In the genomic region with DNA sequence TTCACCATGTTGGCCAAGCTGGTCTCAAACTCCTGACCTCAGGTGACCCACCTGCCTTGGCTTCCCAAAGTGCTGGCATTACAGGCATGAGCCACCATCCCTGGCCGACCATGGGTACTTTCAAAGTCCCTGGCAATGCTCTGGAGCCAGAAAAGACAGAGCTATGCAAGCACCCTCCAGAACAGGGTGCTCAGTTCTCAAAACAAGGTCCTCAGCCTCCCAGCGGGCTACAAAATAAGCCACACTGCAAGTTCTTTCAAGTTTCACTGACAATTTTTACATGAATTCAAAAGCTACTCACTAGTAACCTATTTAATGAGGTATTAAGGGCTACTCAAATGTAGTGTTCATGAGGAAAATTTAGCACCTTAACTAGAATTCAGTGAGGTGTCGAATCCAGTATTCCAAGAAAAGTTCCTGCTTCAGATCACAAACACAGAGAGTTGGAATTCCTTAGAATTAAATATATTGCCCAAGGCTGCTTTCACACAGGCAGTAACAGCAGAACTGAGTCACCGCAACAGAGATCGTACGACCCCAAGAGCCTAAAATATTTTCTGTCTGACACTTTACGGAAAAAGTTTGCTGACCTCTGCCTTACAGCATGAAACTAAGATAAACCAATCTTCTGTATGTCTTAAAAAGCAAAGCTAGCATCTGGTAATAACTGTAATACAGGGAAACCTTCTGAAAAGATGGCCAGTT, we compare ENCODE assay signal across 19 cellular contexts.
DNase-seq lines count a peak whose midpoint lies in the region; ATAC-seq, FAIRE-seq and TF ChIP-seq lines count a peak whose summit lies in the region.
"Had no signal": no experiment of that assay in that cellular context is flagged by ENCODE, and none has a peak within 500 bp of the region (broad histone marks: within the 10 kb centered on the region; RNA-seq: fewer than 3 reads in every experiment).

No MANE protein-coding gene starts in this region.

- H3K36me3 Mint-ChIP-seq in mesothelial cell of epicardium, result peaks cover 5% of the 10 kb centered on the region
- H3K36me3 Mint-ChIP-seq: activated naive CD4-positive, alpha-beta T cell treated with anti-CD3 and anti-CD28 coated beads, Interleukin-2, amount 50 U/mL, for 72 hours had no signal

- no peak overlapping the region for H3K9ac ChIP-seq in BLaER1
- H3K9ac ChIP-seq: KMS-11 had no signal

- no peak for ATAC-seq in HG03457 (IDR thresholded peaks at IDR 0.05; ENCODE audit: unreplicated experiment)
- ATAC-seq: activated naive CD4-positive, alpha-beta T cell treated with anti-CD3 and anti-CD28 coated beads, Interleukin-2, amount 50 U/mL, for 72 hours; left colon had no signal

- TF ChIP-seq CTCF in epithelial cell of esophagus (IDR thresholded peaks at IDR 0.05; ENCODE audit: insufficient read depth, low read depth, low read length, missing control alignments), result no peak
- no peak for TF ChIP-seq CTCF in mesothelial cell of epicardium (IDR thresholded peaks at IDR 0.05; ENCODE audit: unreplicated experiment)

- H3K9me3 ChIP-seq in BLaER1, result no peaks in the 10 kb centered on the region; the same call in 1 of the 2 replicates

- H3K4me3 ChIP-seq in BLaER1 (no peak overlapping the region), epithelial cell of esophagus (ENCODE audit: low read length) (no peak overlapping the region)

- H3K4me2 ChIP-seq in BLaER1, result peak overlapping the region; percentile 40; the same call in 1 of the 2 replicates
- H3K4me2 ChIP-seq: KMS-11 had no signal

- no peaks in the 10 kb centered on the region for H3K27me3 ChIP-seq in BLaER1

- no peaks in the 10 kb centered on the region for H4K20me1 ChIP-seq in BLaER1

- DNase-seq in RCC 7860 (ENCODE audit: low spot score) (peak; percentile 52), epithelial cell of esophagus (ENCODE audit: low read depth) (peak; percentile 64), mesothelial cell of epicardium (ENCODE audit: low spot score in 2 of 2, unreplicated experiment in 2 of 2) (no peak), DMS 273 (lab: John Stamatoyannopoulos, UW; ENCODE audit: unreplicated experiment) (no peak), frontal cortex (ENCODE audit: low spot score in 2 of 2) (no peak)
- no peak for DNase-seq in stimulated activated CD4-positive, alpha-beta T cell treated with anti-CD3 and anti-CD28 coated beads, Interleukin-15, amount 100 ng/mL, for 24 hours
- DNase-seq: activated CD4-positive, alpha-beta T cell treated with anti-CD3 and anti-CD28 coated beads for 48 hours; activated T-cell treated with anti-CD3 and anti-CD28 coated beads, Interleukin-2, amount 50 U/mL, for 1 hour; cerebellar nuclear complex; DMS 273 treated with DMSO at 0.1 percent for 48 hours; endodermal cell; left colon; NCI-H1417; NK-92 treated with Interleukin-12 subunit alpha and Interleukin-12 subunit beta, amount 100 ng/mL, for 24 hours; T1000 had no signal

- FAIRE-seq in RCC 7860 (lab: Jason Lieb, UNC) (peak; percentile 70), frontal cortex (lab: Jason Lieb, UNC) (no peak)

- H3K9me3 Mint-ChIP-seq in mesothelial cell of epicardium, result no peaks in the 10 kb centered on the region
- H3K9me3 Mint-ChIP-seq: activated naive CD4-positive, alpha-beta T cell treated with anti-CD3 and anti-CD28 coated beads, Interleukin-2, amount 50 U/mL, for 72 hours; endodermal cell had no signal

- no peaks in the 10 kb centered on the region for H3K36me3 ChIP-seq in BLaER1

- no peaks in the 10 kb centered on the region for H3K27me3 Mint-ChIP-seq in mesothelial cell of epicardium (ENCODE audit: low read depth)

- no peak overlapping the region for H3K4me3 Mint-ChIP-seq in mesothelial cell of epicardium
- H3K4me3 Mint-ChIP-seq: endodermal cell had no signal

- H3K4me1 Mint-ChIP-seq in mesothelial cell of epicardium, result peaks cover 48% of the 10 kb centered on the region
- H3K4me1 Mint-ChIP-seq: endodermal cell had no signal

- H3K27ac ChIP-seq in BLaER1, result no peak overlapping the region
- H3K27ac ChIP-seq: KMS-11 had no signal

- H3K4me1 ChIP-seq in BLaER1, result peaks cover 17% of the 10 kb centered on the region; the same call in 1 of the 2 replicates

- H3K27ac Mint-ChIP-seq in mesothelial cell of epicardium, result peak overlapping the region; percentile 45
- H3K27ac Mint-ChIP-seq: activated naive CD4-positive, alpha-beta T cell treated with anti-CD3 and anti-CD28 coated beads, Interleukin-2, amount 50 U/mL, for 72 hours; endodermal cell had no signal

Comparison
In these comparisons a context has a peak if more than half of its experiments do, and no peak if none do; other contexts are left out.
1. DNase-seq: peak in RCC 7860 (single experiment) and epithelial cell of esophagus (single experiment); none in mesothelial cell of epicardium (0 of 2), DMS 273 (single experiment), stimulated activated CD4-positive, alpha-beta T cell treated with anti-CD3 and anti-CD28 coated beads, Interleukin-15, amount 100 ng/mL, for 24 hours (single experiment) and frontal cortex (0 of 2).